In the genomic region with DNA sequence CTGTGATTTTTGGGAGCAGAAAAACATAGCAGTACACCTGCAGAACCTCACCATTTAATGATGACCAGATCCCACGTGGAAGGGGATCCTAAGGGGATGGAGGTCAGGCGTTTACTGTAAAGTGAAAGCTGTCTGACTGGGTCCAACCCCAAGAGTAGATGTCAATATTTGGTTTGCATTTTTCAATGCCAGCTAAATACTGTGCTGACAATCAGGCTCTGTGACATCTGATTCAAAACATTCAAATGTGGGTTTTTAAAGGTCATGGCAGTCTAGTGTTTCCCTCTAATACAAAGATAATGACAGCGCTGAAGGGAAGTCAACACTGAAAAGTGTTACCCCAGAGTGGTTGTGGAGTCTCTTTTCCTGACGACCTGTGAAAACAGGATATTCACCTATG, we compare ENCODE assay signal across 1 cellular context.
TF ChIP-seq lines count a peak whose summit lies in the region.

No MANE protein-coding gene starts in this region.

TF ChIP-seq in HepG2, 621 proteins besides CTCF, POLR2A, EP300 and RAD21 (continued from another document and continues in another):
- TF ChIP-seq PAXIP1 (CRISPR knock-in tag; conservative IDR thresholded peaks at IDR 0.05), result peak; percentile 42; the same call in 1 of the 2 replicates
- TF ChIP-seq EHMT2 (IDR thresholded peaks at IDR 0.05; ENCODE audit: borderline replicate concordance, low read depth, low read length), result peak; percentile 69; the same call in 1 of the 2 replicates
- TF ChIP-seq SOX5 (CRISPR knock-in tag; IDR thresholded peaks at IDR 0.05; ENCODE audit: borderline replicate concordance), result peak; percentile 71; the same call in 1 of the 2 replicates
- TF ChIP-seq ZFY (CRISPR knock-in tag; IDR thresholded peaks at IDR 0.05), result no peak
- TF ChIP-seq, protein P1, sequence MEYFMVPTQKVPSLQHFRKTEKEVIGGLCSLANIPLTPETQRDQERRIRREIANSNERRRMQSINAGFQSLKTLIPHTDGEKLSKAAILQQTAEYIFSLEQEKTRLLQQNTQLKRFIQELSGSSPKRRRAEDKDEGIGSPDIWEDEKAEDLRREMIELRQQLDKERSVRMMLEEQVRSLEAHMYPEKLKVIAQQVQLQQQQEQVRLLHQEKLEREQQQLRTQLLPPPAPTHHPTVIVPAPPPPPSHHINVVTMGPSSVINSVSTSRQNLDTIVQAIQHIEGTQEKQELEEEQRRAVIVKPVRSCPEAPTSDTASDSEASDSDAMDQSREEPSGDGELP (IDR thresholded peaks at IDR 0.05; ENCODE audit: borderline replicate concordance, low read depth), result no peak
- peak; percentile 81 for TF ChIP-seq NCOA2 (CRISPR knock-in tag; IDR thresholded peaks at IDR 0.05)
- TF ChIP-seq ZNF672 (CRISPR knock-in tag; IDR thresholded peaks at IDR 0.05), result no peak
- TF ChIP-seq TBX2 (CRISPR knock-in tag; IDR thresholded peaks at IDR 0.05; ENCODE audit: borderline replicate concordance), result peak; percentile 79; the same call in 1 of the 2 replicates
- TF ChIP-seq KDM6A (CRISPR knock-in tag; IDR thresholded peaks at IDR 0.05; ENCODE audit: low read depth), result 0 out of 2 replicates have a peak, but pooled peaks have one; percentile 32
- TF ChIP-seq IKZF1 (IDR thresholded peaks at IDR 0.05), result no peak
- TF ChIP-seq MIXL1 (CRISPR knock-in tag; IDR thresholded peaks at IDR 0.05), result peak; percentile 46; the same call in 1 of the 2 replicates
- peak; percentile 12; the same call in 1 of the 2 replicates for TF ChIP-seq ZNF331 (CRISPR knock-in tag; IDR thresholded peaks at IDR 0.05)
- TF ChIP-seq GATA4 (IDR thresholded peaks at IDR 0.05; ENCODE audit: borderline replicate concordance, low read depth), result peak; percentile 42; the same call in 1 of the 2 replicates
- peak; percentile 64 for TF ChIP-seq SAP130 (CRISPR knock-in tag; IDR thresholded peaks at IDR 0.05; ENCODE audit: low read depth)
- peak; percentile 70; the same call in 1 of the 2 replicates for TF ChIP-seq ARID5B (CRISPR knock-in tag; IDR thresholded peaks at IDR 0.05)
- TF ChIP-seq ZNF619 (CRISPR knock-in tag; IDR thresholded peaks at IDR 0.05), result no peak
- TF ChIP-seq BCL6 (CRISPR knock-in tag; IDR thresholded peaks at IDR 0.05), result peak; percentile 51
- TF ChIP-seq HMG20A (CRISPR knock-in tag; IDR thresholded peaks at IDR 0.05; ENCODE audit: borderline replicate concordance), result peak; percentile 70; the same call in 1 of the 2 replicates
- TF ChIP-seq, protein P2, sequence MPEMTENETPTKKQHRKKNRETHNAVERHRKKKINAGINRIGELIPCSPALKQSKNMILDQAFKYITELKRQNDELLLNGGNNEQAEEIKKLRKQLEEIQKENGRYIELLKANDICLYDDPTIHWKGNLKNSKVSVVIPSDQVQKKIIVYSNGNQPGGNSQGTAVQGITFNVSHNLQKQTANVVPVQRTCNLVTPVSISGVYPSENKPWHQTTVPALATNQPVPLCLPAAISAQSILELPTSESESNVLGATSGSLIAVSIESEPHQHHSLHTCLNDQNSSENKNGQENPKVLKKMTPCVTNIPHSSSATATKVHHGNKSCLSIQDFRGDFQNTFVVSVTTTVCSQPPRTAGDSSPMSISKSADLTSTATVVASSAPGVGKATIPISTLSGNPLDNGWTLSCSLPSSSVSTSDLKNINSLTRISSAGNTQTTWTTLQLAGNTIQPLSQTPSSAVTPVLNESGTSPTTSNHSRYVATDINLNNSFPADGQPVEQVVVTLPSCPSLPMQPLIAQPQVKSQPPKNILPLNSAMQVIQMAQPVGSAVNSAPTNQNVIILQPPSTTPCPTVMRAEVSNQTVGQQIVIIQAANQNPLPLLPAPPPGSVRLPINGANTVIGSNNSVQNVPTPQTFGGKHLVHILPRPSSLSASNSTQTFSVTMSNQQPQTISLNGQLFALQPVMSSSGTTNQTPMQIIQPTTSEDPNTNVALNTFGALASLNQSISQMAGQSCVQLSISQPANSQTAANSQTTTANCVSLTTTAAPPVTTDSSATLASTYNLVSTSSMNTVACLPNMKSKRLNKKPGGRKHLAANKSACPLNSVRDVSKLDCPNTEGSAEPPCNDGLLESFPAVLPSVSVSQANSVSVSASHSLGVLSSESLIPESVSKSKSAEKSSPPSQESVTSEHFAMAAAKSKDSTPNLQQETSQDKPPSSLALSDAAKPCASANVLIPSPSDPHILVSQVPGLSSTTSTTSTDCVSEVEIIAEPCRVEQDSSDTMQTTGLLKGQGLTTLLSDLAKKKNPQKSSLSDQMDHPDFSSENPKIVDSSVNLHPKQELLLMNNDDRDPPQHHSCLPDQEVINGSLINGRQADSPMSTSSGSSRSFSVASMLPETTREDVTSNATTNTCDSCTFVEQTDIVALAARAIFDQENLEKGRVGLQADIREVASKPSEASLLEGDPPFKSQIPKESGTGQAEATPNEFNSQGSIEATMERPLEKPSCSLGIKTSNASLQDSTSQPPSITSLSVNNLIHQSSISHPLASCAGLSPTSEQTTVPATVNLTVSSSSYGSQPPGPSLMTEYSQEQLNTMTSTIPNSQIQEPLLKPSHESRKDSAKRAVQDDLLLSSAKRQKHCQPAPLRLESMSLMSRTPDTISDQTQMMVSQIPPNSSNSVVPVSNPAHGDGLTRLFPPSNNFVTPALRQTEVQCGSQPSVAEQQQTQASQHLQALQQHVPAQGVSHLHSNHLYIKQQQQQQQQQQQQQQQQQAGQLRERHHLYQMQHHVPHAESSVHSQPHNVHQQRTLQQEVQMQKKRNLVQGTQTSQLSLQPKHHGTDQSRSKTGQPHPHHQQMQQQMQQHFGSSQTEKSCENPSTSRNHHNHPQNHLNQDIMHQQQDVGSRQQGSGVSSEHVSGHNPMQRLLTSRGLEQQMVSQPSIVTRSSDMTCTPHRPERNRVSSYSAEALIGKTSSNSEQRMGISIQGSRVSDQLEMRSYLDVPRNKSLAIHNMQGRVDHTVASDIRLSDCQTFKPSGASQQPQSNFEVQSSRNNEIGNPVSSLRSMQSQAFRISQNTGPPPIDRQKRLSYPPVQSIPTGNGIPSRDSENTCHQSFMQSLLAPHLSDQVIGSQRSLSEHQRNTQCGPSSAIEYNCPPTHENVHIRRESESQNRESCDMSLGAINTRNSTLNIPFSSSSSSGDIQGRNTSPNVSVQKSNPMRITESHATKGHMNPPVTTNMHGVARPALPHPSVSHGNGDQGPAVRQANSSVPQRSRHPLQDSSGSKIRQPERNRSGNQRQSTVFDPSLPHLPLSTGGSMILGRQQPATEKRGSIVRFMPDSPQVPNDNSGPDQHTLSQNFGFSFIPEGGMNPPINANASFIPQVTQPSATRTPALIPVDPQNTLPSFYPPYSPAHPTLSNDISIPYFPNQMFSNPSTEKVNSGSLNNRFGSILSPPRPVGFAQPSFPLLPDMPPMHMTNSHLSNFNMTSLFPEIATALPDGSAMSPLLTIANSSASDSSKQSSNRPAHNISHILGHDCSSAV (CRISPR knock-in tag; IDR thresholded peaks at IDR 0.05; ENCODE audit: borderline replicate concordance), result no peak
- no peak for TF ChIP-seq FOSL2 (CRISPR knock-in tag; IDR thresholded peaks at IDR 0.05)
- 0 out of 2 replicates have a peak, but pooled peaks have one; percentile 28 for TF ChIP-seq SIX4 (CRISPR knock-in tag; IDR thresholded peaks at IDR 0.05)
- TF ChIP-seq SOX6 (IDR thresholded peaks at IDR 0.05), result no peak
- TF ChIP-seq SOX6 (CRISPR knock-in tag; IDR thresholded peaks at IDR 0.05), result peak; percentile 33; the same call in 1 of the 2 replicates
- no peak for TF ChIP-seq SMC3 (IDR thresholded peaks at IDR 0.05; ENCODE audit: low read length)
- TF ChIP-seq FOXA1 (IDR thresholded peaks at IDR 0.05), result no peak
- TF ChIP-seq FOXA1 (CRISPR knock-in tag; IDR thresholded peaks at IDR 0.05), result peak; percentile 43; the same call in 1 of the 2 replicates
- TF ChIP-seq, protein P3, sequence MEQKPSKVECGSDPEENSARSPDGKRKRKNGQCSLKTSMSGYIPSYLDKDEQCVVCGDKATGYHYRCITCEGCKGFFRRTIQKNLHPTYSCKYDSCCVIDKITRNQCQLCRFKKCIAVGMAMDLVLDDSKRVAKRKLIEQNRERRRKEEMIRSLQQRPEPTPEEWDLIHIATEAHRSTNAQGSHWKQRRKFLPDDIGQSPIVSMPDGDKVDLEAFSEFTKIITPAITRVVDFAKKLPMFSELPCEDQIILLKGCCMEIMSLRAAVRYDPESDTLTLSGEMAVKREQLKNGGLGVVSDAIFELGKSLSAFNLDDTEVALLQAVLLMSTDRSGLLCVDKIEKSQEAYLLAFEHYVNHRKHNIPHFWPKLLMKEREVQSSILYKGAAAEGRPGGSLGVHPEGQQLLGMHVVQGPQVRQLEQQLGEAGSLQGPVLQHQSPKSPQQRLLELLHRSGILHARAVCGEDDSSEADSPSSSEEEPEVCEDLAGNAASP (CRISPR knock-in tag; IDR thresholded peaks at IDR 0.05; ENCODE audit: borderline replicate concordance), result peak; percentile 72; the same call in 1 of the 2 replicates
- TF ChIP-seq, protein P4, sequence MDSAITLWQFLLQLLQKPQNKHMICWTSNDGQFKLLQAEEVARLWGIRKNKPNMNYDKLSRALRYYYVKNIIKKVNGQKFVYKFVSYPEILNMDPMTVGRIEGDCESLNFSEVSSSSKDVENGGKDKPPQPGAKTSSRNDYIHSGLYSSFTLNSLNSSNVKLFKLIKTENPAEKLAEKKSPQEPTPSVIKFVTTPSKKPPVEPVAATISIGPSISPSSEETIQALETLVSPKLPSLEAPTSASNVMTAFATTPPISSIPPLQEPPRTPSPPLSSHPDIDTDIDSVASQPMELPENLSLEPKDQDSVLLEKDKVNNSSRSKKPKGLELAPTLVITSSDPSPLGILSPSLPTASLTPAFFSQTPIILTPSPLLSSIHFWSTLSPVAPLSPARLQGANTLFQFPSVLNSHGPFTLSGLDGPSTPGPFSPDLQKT (CRISPR knock-in tag; IDR thresholded peaks at IDR 0.05; ENCODE audit: borderline replicate concordance), result no peak
- TF ChIP-seq ELF3 (CRISPR knock-in tag; IDR thresholded peaks at IDR 0.05), result peak; percentile 12; the same call in 1 of the 2 replicates
- TF ChIP-seq RFXAP (CRISPR knock-in tag; IDR thresholded peaks at IDR 0.05; ENCODE audit: borderline replicate concordance), result no peak
- TF ChIP-seq ZNF263 (CRISPR knock-in tag; IDR thresholded peaks at IDR 0.05), result no peak
- TF ChIP-seq ZNF280B (CRISPR knock-in tag; IDR thresholded peaks at IDR 0.05; ENCODE audit: borderline replicate concordance), result no peak
- TF ChIP-seq HNF4A (CRISPR knock-in tag; IDR thresholded peaks at IDR 0.05), result peak; percentile 25; the same call in 1 of the 2 replicates
- TF ChIP-seq RARA (CRISPR knock-in tag; IDR thresholded peaks at IDR 0.05), result peak; percentile 72
- 0 out of 2 replicates have a peak, but pooled peaks have one; percentile 36 for TF ChIP-seq MEIS2 (CRISPR knock-in tag; IDR thresholded peaks at IDR 0.05)
- peak; percentile 51; the same call in 1 of the 2 replicates for TF ChIP-seq FOXA3 (CRISPR knock-in tag; IDR thresholded peaks at IDR 0.05)
- TF ChIP-seq RORA (CRISPR knock-in tag; IDR thresholded peaks at IDR 0.05), result no peak
- no peak for TF ChIP-seq YY1 (IDR thresholded peaks at IDR 0.05; ENCODE audit: insufficient read depth, insufficient replicate concordance, low read depth, low read length)
- TF ChIP-seq ZNF792 (CRISPR knock-in tag; IDR thresholded peaks at IDR 0.05), result peak; percentile 39; the same call in 1 of the 2 replicates
- TF ChIP-seq ZBTB38 (CRISPR knock-in tag; IDR thresholded peaks at IDR 0.05), result no peak
